Comparison of ENCODE assay signal across 8 cellular contexts in the genomic region with DNA sequence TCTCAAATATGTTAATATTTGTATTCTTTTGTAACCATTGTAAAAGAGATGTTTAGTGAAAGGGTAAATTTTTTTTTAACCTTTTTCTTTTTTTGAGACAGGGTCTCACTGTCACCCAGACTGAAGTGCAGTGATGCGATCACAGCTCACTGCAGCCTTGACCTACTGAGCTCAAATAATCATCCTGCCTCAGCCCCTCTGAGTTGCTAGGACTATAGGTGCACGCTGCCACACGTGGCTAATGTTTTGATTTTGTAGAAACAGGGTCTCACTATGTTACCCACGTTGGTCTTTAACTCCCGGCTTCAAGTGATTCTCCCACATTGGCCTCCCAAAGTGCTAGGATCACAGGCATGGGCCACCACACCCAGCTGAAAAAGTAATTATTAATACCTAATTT.
"Had no signal": no experiment of that assay in that cellular context is flagged by ENCODE, and none has a peak within 500 bp of the region (broad histone marks: within the 10 kb centered on the region; RNA-seq: fewer than 3 reads in every experiment).

No MANE protein-coding gene starts in this region.

- DNase-seq: GDM1, GF-D8 had no signal

- ATAC-seq: GM12878 had no signal

- H3K4me3 ChIP-seq: GM12878 had no signal

- FAIRE-seq: G401.6, GM12878, GM12891, GM12892, GM18507, GM19239 had no signal
